In the genomic region with DNA sequence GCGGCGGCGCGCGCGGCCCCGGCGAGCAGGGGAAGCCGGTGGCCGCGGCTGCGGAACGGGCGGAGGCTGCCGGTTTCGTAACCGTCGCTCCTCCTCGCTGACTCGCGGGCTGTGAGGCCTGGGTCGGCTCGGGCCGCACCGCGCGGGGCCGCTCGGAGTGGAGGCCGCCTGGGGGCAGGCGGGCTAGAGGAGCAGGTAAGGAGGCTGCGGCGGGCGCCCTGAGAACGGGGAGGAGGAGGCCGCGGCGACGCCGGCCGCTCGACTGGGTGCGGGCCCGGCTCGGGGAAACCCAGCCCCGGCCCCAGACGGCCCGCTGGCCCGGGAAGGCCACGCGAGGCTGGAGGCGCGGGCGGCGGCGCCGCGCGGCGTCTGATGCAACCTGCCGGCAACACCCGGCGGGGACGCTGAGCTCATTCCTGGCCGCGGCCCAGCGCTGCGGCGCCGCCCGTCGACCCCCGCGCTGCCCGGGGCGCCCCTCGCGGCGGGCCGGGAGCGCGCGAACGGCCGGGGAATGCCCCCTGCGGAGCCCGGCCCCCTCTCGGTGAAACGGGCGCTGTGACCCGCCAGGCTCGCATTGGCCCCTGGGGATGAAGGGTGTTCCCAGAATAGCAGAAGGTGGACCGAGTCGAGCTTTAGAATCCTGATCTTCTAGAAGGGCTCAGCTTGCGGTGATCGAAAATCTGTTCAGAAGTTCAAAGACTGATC, we compare ENCODE assay signal across 8 cellular contexts. TPM values are rescaled to one million over a fixed set of nuclear protein-coding genes. Genes with fewer than 3 reads are reported as not detected.
A peak's percentile ranks its signal among the peaks of the same experiment; 100 is the strongest.
DNase-seq lines count a peak whose midpoint lies in the region; ATAC-seq and TF ChIP-seq lines count a peak whose summit lies in the region.

Gene CEBPG, plus strand, starts transcription at position 9 of the 705 bp plus-strand sequence. CDS start 5,531 bp downstream, outside the sequence.

- H3K36me3 Mint-ChIP-seq in activated CD8-positive, alpha-beta memory T cell treated with anti-CD3 and anti-CD28 coated beads, Interleukin-2, amount 10 ng/mL, durations not matched to agents 7 days and 5 days, result peaks cover 12% of the 10 kb centered on the region
- H3K36me3 Mint-ChIP-seq in naive B cell, result peaks cover 0 to under 1% of the 10 kb centered on the region in 2 donors

- peaks cover 44% of the 10 kb centered on the region for H3K4me1 Mint-ChIP-seq in activated CD8-positive, alpha-beta memory T cell treated with anti-CD3 and anti-CD28 coated beads, Interleukin-2, amount 10 ng/mL, durations not matched to agents 7 days and 5 days
- H3K4me1 Mint-ChIP-seq in naive B cell, result peaks cover 24 to 49% (median 44%) of the 10 kb centered on the region in 3 donors

- no peaks in the 10 kb centered on the region for H3K27me3 Mint-ChIP-seq in activated CD8-positive, alpha-beta memory T cell treated with anti-CD3 and anti-CD28 coated beads, Interleukin-2, amount 10 ng/mL, durations not matched to agents 7 days and 5 days
- H3K27me3 Mint-ChIP-seq in naive B cell, result no peaks in the 10 kb centered on the region

- H3K27ac Mint-ChIP-seq in activated CD8-positive, alpha-beta memory T cell treated with anti-CD3 and anti-CD28 coated beads, Interleukin-2, amount 10 ng/mL, durations not matched to agents 7 days and 5 days, result peak within 1 kb of the TSS; percentile 80
- H3K27ac Mint-ChIP-seq in naive B cell, result peak within 1 kb of the TSS; percentile 72 to 98 (median 96)

- intact Hi-C loops in testis (cut with DNase I; ENCODE audit: low total_unique reads), result no loop called here

- H3K36me3 ChIP-seq in esophagus (ENCODE audit: control insufficient read depth in 2 of 2, insufficient read depth in 2 of 2, low read length in 1 of 2) (no peaks in the 10 kb centered on the region), testis (ENCODE audit: low read depth, missing control alignments) (no peaks in the 10 kb centered on the region)

- H3K4me3 ChIP-seq in esophagus (ENCODE audit: low read depth in 1 of 2, low read length in 2 of 2) (peak within 1 kb of the TSS; percentile 70 to 99), testis (peak within 1 kb of the TSS; percentile 84 to 96)

- DNase-seq in AG20443 (ENCODE audit: low spot score) (peak; percentile 88), NCI-H2227 treated with DMSO at 0.1 percent for 48 hours (lab: John Stamatoyannopoulos, UW) (peak; percentile 77), naive B cell (no peak), testis (peak; percentile 54)
- peak; percentile 63 for DNase-seq in activated CD8-positive, alpha-beta memory T cell treated with anti-CD3 and anti-CD28 coated beads, Interleukin-2, amount 10 ng/mL, durations not matched to agents 7 days and 5 days

- WGBS in esophagus, 2 donors, result 0% methylated on average over 86 to 96 of the region's 96 CpGs
- 0% methylated on average over 36 to 54 of the region's 96 CpGs for WGBS in testis, 2 donors

- H3K9me3 ChIP-seq in esophagus (ENCODE audit: control insufficient read depth in 2 of 2, insufficient read depth in 1 of 2, low read depth in 1 of 2, low read length in 1 of 2) (no peaks in the 10 kb centered on the region), testis (no peaks in the 10 kb centered on the region)

- H3K4me1 ChIP-seq in esophagus (ENCODE audit: control insufficient read depth in 2 of 2, insufficient read depth in 2 of 2, low read length in 1 of 2) (peaks cover 0 to 10% of the 10 kb centered on the region in 2 donors), testis (peaks cover 17% of the 10 kb centered on the region)

- H3K27me3 ChIP-seq in esophagus (ENCODE audit: control insufficient read depth in 1 of 2, insufficient read depth in 2 of 2, low read length in 2 of 2) (no peaks in the 10 kb centered on the region), testis (no peaks in the 10 kb centered on the region)

- no peaks in the 10 kb centered on the region for H3K9me3 Mint-ChIP-seq in activated CD8-positive, alpha-beta memory T cell treated with anti-CD3 and anti-CD28 coated beads, Interleukin-2, amount 10 ng/mL, durations not matched to agents 7 days and 5 days (ENCODE audit: low read depth)
- no peaks in the 10 kb centered on the region for H3K9me3 Mint-ChIP-seq in naive B cell

- peak within 1 kb of the TSS; percentile 93 for H3K4me3 Mint-ChIP-seq in activated CD8-positive, alpha-beta memory T cell treated with anti-CD3 and anti-CD28 coated beads, Interleukin-2, amount 10 ng/mL, durations not matched to agents 7 days and 5 days
- H3K4me3 Mint-ChIP-seq in naive B cell, result peak within 1 kb of the TSS; percentile 79 to 98 (median 90)

- TF ChIP-seq CTCF in testis (IDR thresholded peaks at IDR 0.05), result no peak

- peak within 1 kb of the TSS; percentile 98 to 99 for H3K27ac ChIP-seq in esophagus (ENCODE audit: low read depth in 2 of 2, low read length in 1 of 2)
- peak within 1 kb of the TSS; percentile 92 to 97 for H3K27ac ChIP-seq in testis

- no peak for TF ChIP-seq POLR2A in testis (IDR thresholded peaks at IDR 0.05)

- CTCF ChIA-PET in activated CD8-positive, alpha-beta memory T cell treated with anti-CD3 and anti-CD28 coated beads, Interleukin-2, amount 10 ng/mL, durations not matched to agents 7 days and 5 days (lab: Charles Lee), result interaction anchor here (0.6 to 2.9 kb wide), 9 partner anchors 8 to 903 kb away, joined by 3 to 9 read pairs (median 4); no protein-coding TSS in a partner anchor

- ATAC-seq in GM18517 (IDR thresholded peaks at IDR 0.05; ENCODE audit: unreplicated experiment), result peak; percentile 54
- peak; percentile 44 for ATAC-seq in HG02943 (IDR thresholded peaks at IDR 0.05; ENCODE audit: low read depth, unreplicated experiment)
- peak; percentile 49 for ATAC-seq in activated CD8-positive, alpha-beta memory T cell treated with anti-CD3 and anti-CD28 coated beads, Interleukin-2, amount 10 ng/mL, durations not matched to agents 7 days and 5 days
- ATAC-seq in naive B cell (ENCODE audit: low read depth in 2 of 2), result peak; percentile 40 to 48

RNA-seq across cellular contexts. Expression of gene CEBPG, which starts in this region (rescaled TPM):
- 10 to 100 TPM; 22.2 to 27.1 TPM for total RNA-seq in activated CD8-positive, alpha-beta memory T cell treated with anti-CD3 and anti-CD28 coated beads, Interleukin-2, amount 10 ng/mL, durations not matched to agents 7 days and 5 days
- 10 to 100 TPM; 18.3 to 20.6 TPM for polyA plus RNA-seq in esophagus
- polyA plus RNA-seq in naive B cell (ENCODE audit: low read depth in 6 of 6), result 10 to 100 TPM in 3 of 6 donors, 1 to 10 TPM in 3; 7.1 to 12.0 (median 9.9) TPM
- 10 to 100 TPM; 20.8 to 20.9 TPM for total RNA-seq in testis
- polyA plus RNA-seq in testis (ENCODE audit: insufficient read depth, low read depth, low replicate concordance), result 24.3 TPM
